ENCODE assay signal across 16 cellular contexts in genomic region chr9:25207402-25207801, GRCh38.
DNase-seq lines count a peak whose midpoint lies in the region; ATAC-seq and TF ChIP-seq lines count a peak whose summit lies in the region.
"Had no signal": no experiment of that assay in that cellular context is flagged by ENCODE, and none has a peak within 500 bp of the region (broad histone marks: within the 10 kb centered on the region; RNA-seq: fewer than 3 reads in every experiment).

No MANE protein-coding gene starts in this region.

- H3K36me3 Mint-ChIP-seq in H9 (ENCODE audit: insufficient read depth in 1 of 3, low read depth in 3 of 3) = peaks cover 10 to 16% (median 16%) of the 10 kb centered on the region in 3 experiments
- H3K36me3 Mint-ChIP-seq: CD8-positive, alpha-beta memory T cell had no signal

- intact Hi-C loops in Right ventricle myocardium inferior (cut with DNase I) = no loop called here

- no peak overlapping the region for H4K8ac ChIP-seq in H9 (replicated peaks; ENCODE audit: insufficient read length, low read depth, low read length)

- DNase-seq in Right ventricle myocardium inferior (ENCODE audit: missing footprints) (no peak), right atrium auricular region (ENCODE audit: low spot score) (no peak), H9 (no peak), left kidney (ENCODE audit: low read depth, low spot score) (peak; percentile 7), retina (peak; percentile 14), iPS-NIHi11 (ENCODE audit: low spot score) (no peak), MG63 (no peak)
- DNase-seq: 8988T; AML-193; Caco-2; CD8-positive, alpha-beta memory T cell; DND-41; GF-D8; GM23248 had no signal

- no peaks in the 10 kb centered on the region for H4K20me1 ChIP-seq in H9 (ENCODE audit: control insufficient read depth, insufficient read depth, insufficient read length)
- H4K20me1 ChIP-seq: BLaER1 had no signal

- H3K9me3 Mint-ChIP-seq in H9 = peaks cover 6 to 7% of the 10 kb centered on the region in 2 experiments; a peak in 4 of 5 replicates

- no peak overlapping the region for H3K23ac ChIP-seq in H9 (ENCODE audit: insufficient read length, low read depth, low read length)

- H4K91ac ChIP-seq in H9 (ENCODE audit: insufficient read length, low read depth, low read length) = no peak overlapping the region

- no peaks in the 10 kb centered on the region for H3K79me2 ChIP-seq in H9 (ENCODE audit: insufficient read depth, low read length)

- peak; percentile 68 for ATAC-seq in Right ventricle myocardium inferior
- ATAC-seq in GM21390 (IDR thresholded peaks at IDR 0.05; ENCODE audit: unreplicated experiment) = no peak

- H3K9me3 ChIP-seq in right atrium auricular region (no peaks in the 10 kb centered on the region), H9 (ENCODE audit: control insufficient read depth, low read depth, low read length) (no peaks in the 10 kb centered on the region), MG63 (no peaks in the 10 kb centered on the region)
- H3K9me3 ChIP-seq: BLaER1, Caco-2 had no signal

- no peak overlapping the region for H2BK120ac ChIP-seq in H9 (ENCODE audit: low read depth, low read length, poor library complexity, severe bottlenecking)

- H3T11ph ChIP-seq in H9 (ENCODE audit: low read length) = no peak overlapping the region

- no peak overlapping the region for H4K5ac ChIP-seq in H9 (ENCODE audit: insufficient read length, low read depth, low read length)

- H3K36me3 ChIP-seq in right atrium auricular region (no peaks in the 10 kb centered on the region), MG63 (no peaks in the 10 kb centered on the region)
- H3K36me3 ChIP-seq: BLaER1 had no signal

- no peak overlapping the region for H3K56ac ChIP-seq in H9 (ENCODE audit: insufficient read length, low read depth, low read length)

- WGBS in H9 (ENCODE audit: extremely low coverage, insufficient read length, low lambda C conversion rate) = no CpG with 5 or more reads among the region's 5 CpGs

- no peak overlapping the region for H3K18ac ChIP-seq in H9 (ENCODE audit: insufficient read length, low read depth, low read length)

- peak overlapping the region in 2 of 3 experiments; percentile 8 to 65; a peak in 2 of 7 replicates for H3K27ac Mint-ChIP-seq in H9
- H3K27ac Mint-ChIP-seq: CD8-positive, alpha-beta memory T cell had no signal

- H3K4me3 ChIP-seq in right atrium auricular region (no peak overlapping the region), MG63 (no peak overlapping the region)
- H3K4me3 ChIP-seq: BLaER1, GM23248 had no signal

- H3K4me3 Mint-ChIP-seq in H9 = no peak overlapping the region
- H3K4me3 Mint-ChIP-seq: CD8-positive, alpha-beta memory T cell had no signal

- H2AFZ ChIP-seq in H9 (ENCODE audit: low read length) = no peak overlapping the region
- H2AFZ ChIP-seq: GM23248 had no signal

- no peak overlapping the region for H3K4ac ChIP-seq in H9 (ENCODE audit: low read depth, low read length)

- no peaks in the 10 kb centered on the region for H3K27me3 ChIP-seq in right atrium auricular region
- H3K27me3 ChIP-seq in H9 (ENCODE audit: insufficient read depth, low read length) = no peaks in the 10 kb centered on the region
- H3K27me3 ChIP-seq in MG63 = no peaks in the 10 kb centered on the region
- H3K27me3 ChIP-seq: BLaER1 had no signal

- TF ChIP-seq CTCF in right atrium auricular region (IDR thresholded peaks at IDR 0.05) (no peak), H9 (conservative IDR thresholded peaks at IDR 0.05) (no peak)

- H2BK15ac ChIP-seq in H9 (ENCODE audit: low read depth, low read length) = no peak overlapping the region

- no peak overlapping the region for H2BK12ac ChIP-seq in H9 (ENCODE audit: insufficient read length, low read depth, low read length)

- H3K23me2 ChIP-seq in H9 (ENCODE audit: insufficient read length, low read depth, low read length, poor library complexity, severe bottlenecking) = peaks cover 2% of the 10 kb centered on the region

- H3K79me1 ChIP-seq in H9 (ENCODE audit: insufficient read depth, low read depth, low read length, poor library complexity, severe bottlenecking) = no peaks in the 10 kb centered on the region

- peaks cover 25 to 30% of the 10 kb centered on the region in 2 experiments for H3K4me1 Mint-ChIP-seq in H9
- H3K4me1 Mint-ChIP-seq: CD8-positive, alpha-beta memory T cell had no signal

- H3K4me1 ChIP-seq in right atrium auricular region (no peaks in the 10 kb centered on the region), H9 (ENCODE audit: insufficient read depth, low read length) (no peaks in the 10 kb centered on the region)
- H3K4me1 ChIP-seq: BLaER1, Caco-2 had no signal

- no peaks in the 10 kb centered on the region for H3K27me3 Mint-ChIP-seq in H9 (ENCODE audit: low read depth)

- H2AK5ac ChIP-seq in H9 (ENCODE audit: insufficient read length, low read length) = no peak overlapping the region

- no peak overlapping the region for H3K4me2 ChIP-seq in H9 (ENCODE audit: insufficient read depth, insufficient read length, low read length)
- H3K4me2 ChIP-seq: BLaER1 had no signal

- H3K9ac ChIP-seq in H9 (ENCODE audit: extremely low read depth, insufficient read length, low read length) = no peak overlapping the region
- H3K9ac ChIP-seq: BLaER1, GM23248 had no signal

- H3K27ac ChIP-seq in right atrium auricular region (no peak overlapping the region), H9 (ENCODE audit: insufficient read length, low read depth, low read length) (no peak overlapping the region)
- H3K27ac ChIP-seq: BLaER1, GM23248 had no signal

- no peak overlapping the region for H3K14ac ChIP-seq in H9 (ENCODE audit: insufficient read depth, low read length)

- no peak overlapping the region for H2BK20ac ChIP-seq in H9 (ENCODE audit: low read depth, low read length, poor library complexity, severe bottlenecking)

- H2BK5ac ChIP-seq in H9 (ENCODE audit: insufficient read length, low read length) = no peak overlapping the region

Comparison
In these comparisons a context has a peak if more than half of its experiments do, and no peak if none do; other contexts are left out.
1. DNase-seq: peak in left kidney (single experiment) and retina (single experiment); none in Right ventricle myocardium inferior (single experiment), right atrium auricular region (single experiment), H9 (single experiment), iPS-NIHi11 (single experiment) and MG63 (single experiment).